Comparison of ENCODE assay signal across 1 cellular context in the genomic region with DNA sequence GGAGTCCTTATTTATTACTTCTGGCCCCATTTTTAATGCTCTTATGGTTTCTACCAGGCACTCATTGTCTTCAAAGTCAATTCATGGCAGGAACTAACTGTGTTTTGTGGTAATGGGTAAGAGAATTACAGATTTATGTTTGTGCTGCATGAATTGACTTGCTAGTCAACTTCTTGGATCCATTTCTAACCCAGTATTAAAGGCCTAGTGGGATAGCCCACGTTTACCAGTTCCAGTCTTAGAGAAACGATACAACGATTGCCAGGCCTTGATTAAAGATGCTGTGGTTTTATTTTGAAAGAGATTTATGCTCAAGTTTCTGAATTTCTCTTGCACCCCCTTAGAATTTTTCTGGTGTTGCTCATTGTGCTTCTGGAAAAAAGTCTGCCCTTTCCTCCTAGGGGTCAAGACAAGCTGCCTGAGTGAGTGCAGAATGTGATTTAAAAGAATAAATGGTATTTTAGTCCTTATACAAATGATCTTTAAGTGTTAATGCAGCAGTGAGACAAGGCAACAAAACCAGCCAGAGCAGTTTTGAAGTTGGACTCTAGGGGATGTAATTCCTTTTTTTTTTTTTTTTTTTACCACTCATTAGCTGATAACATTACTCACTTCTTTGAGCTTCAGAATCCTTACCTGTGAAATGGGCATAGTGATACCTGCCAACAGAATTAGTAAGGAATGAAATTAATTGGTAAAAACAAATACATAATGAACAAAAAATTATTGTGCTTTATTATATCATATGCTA.
TF ChIP-seq lines count a peak whose summit lies in the region.

No MANE protein-coding gene starts in this region.

TF ChIP-seq in GM23338, 12 proteins besides CTCF, POLR2A, EP300 and RAD21:
- TF ChIP-seq POLR2AphosphoS5 (IDR thresholded peaks at IDR 0.05; ENCODE audit: low read depth) (no peak), NANOG (IDR thresholded peaks at IDR 0.05; ENCODE audit: borderline replicate concordance) (no peak), CREB1 (CRISPR knock-in tag; IDR thresholded peaks at IDR 0.05; ENCODE audit: low read depth) (no peak), JUNB (IDR thresholded peaks at IDR 0.05; ENCODE audit: unreplicated experiment) (no peak), ZNF331 (CRISPR knock-in tag; IDR thresholded peaks at IDR 0.05; ENCODE audit: low read depth) (no peak), ZNF114 (CRISPR knock-in tag; IDR thresholded peaks at IDR 0.05) (no peak), EZH2 (IDR thresholded peaks at IDR 0.05; ENCODE audit: low read depth, unreplicated experiment) (no peak), STAT1 (IDR thresholded peaks at IDR 0.05; ENCODE audit: unreplicated experiment) (no peak), EZH2phosphoT487 (IDR thresholded peaks at IDR 0.05; ENCODE audit: unreplicated experiment) (no peak)
- TF ChIP-seq, protein P1, sequence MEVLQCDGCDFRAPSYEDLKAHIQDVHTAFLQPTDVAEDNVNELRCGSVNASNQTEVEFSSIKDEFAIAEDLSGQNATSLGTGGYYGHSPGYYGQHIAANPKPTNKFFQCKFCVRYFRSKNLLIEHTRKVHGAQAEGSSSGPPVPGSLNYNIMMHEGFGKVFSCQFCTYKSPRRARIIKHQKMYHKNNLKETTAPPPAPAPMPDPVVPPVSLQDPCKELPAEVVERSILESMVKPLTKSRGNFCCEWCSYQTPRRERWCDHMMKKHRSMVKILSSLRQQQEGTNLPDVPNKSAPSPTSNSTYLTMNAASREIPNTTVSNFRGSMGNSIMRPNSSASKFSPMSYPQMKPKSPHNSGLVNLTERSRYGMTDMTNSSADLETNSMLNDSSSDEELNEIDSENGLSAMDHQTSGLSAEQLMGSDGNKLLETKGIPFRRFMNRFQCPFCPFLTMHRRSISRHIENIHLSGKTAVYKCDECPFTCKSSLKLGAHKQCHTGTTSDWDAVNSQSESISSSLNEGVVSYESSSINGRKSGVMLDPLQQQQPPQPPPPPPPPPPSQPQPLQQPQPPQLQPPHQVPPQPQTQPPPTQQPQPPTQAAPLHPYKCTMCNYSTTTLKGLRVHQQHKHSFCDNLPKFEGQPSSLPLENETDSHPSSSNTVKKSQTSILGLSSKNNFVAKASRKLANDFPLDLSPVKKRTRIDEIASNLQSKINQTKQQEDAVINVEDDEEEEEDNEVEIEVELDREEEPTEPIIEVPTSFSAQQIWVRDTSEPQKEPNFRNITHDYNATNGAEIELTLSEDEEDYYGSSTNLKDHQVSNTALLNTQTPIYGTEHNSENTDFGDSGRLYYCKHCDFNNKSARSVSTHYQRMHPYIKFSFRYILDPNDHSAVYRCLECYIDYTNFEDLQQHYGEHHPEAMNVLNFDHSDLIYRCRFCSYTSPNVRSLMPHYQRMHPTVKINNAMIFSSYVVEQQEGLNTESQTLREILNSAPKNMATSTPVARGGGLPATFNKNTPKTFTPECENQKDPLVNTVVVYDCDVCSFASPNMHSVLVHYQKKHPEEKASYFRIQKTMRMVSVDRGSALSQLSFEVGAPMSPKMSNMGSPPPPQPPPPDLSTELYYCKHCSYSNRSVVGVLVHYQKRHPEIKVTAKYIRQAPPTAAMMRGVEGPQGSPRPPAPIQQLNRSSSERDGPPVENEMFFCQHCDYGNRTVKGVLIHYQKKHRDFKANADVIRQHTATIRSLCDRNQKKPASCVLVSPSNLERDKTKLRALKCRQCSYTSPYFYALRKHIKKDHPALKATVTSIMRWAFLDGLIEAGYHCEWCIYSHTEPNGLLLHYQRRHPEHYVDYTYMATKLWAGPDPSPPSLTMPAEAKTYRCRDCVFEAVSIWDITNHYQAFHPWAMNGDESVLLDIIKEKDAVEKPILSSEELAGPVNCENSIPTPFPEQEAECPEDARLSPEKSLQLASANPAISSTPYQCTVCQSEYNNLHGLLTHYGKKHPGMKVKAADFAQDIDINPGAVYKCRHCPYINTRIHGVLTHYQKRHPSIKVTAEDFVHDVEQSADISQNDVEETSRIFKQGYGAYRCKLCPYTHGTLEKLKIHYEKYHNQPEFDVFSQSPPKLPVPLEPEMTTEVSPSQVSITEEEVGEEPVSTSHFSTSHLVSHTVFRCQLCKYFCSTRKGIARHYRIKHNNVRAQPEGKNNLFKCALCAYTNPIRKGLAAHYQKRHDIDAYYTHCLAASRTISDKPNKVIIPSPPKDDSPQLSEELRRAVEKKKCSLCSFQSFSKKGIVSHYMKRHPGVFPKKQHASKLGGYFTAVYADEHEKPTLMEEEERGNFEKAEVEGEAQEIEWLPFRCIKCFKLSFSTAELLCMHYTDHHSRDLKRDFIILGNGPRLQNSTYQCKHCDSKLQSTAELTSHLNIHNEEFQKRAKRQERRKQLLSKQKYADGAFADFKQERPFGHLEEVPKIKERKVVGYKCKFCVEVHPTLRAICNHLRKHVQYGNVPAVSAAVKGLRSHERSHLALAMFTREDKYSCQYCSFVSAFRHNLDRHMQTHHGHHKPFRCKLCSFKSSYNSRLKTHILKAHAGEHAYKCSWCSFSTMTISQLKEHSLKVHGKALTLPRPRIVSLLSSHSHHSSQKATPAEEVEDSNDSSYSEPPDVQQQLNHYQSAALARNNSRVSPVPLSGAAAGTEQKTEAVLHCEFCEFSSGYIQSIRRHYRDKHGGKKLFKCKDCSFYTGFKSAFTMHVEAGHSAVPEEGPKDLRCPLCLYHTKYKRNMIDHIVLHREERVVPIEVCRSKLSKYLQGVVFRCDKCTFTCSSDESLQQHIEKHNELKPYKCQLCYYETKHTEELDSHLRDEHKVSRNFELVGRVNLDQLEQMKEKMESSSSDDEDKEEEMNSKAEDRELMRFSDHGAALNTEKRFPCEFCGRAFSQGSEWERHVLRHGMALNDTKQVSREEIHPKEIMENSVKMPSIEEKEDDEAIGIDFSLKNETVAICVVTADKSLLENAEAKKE (CRISPR knock-in tag; IDR thresholded peaks at IDR 0.05), result no peak
- TF ChIP-seq, protein P2, sequence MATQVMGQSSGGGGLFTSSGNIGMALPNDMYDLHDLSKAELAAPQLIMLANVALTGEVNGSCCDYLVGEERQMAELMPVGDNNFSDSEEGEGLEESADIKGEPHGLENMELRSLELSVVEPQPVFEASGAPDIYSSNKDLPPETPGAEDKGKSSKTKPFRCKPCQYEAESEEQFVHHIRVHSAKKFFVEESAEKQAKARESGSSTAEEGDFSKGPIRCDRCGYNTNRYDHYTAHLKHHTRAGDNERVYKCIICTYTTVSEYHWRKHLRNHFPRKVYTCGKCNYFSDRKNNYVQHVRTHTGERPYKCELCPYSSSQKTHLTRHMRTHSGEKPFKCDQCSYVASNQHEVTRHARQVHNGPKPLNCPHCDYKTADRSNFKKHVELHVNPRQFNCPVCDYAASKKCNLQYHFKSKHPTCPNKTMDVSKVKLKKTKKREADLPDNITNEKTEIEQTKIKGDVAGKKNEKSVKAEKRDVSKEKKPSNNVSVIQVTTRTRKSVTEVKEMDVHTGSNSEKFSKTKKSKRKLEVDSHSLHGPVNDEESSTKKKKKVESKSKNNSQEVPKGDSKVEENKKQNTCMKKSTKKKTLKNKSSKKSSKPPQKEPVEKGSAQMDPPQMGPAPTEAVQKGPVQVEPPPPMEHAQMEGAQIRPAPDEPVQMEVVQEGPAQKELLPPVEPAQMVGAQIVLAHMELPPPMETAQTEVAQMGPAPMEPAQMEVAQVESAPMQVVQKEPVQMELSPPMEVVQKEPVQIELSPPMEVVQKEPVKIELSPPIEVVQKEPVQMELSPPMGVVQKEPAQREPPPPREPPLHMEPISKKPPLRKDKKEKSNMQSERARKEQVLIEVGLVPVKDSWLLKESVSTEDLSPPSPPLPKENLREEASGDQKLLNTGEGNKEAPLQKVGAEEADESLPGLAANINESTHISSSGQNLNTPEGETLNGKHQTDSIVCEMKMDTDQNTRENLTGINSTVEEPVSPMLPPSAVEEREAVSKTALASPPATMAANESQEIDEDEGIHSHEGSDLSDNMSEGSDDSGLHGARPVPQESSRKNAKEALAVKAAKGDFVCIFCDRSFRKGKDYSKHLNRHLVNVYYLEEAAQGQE (IDR thresholded peaks at IDR 0.05; ENCODE audit: unreplicated experiment), result no peak
- TF ChIP-seq, protein P3, sequence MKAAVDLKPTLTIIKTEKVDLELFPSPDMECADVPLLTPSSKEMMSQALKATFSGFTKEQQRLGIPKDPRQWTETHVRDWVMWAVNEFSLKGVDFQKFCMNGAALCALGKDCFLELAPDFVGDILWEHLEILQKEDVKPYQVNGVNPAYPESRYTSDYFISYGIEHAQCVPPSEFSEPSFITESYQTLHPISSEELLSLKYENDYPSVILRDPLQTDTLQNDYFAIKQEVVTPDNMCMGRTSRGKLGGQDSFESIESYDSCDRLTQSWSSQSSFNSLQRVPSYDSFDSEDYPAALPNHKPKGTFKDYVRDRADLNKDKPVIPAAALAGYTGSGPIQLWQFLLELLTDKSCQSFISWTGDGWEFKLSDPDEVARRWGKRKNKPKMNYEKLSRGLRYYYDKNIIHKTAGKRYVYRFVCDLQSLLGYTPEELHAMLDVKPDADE (IDR thresholded peaks at IDR 0.05), result no peak
